ENCODE assay signal across 37 cellular contexts in the genomic region with DNA sequence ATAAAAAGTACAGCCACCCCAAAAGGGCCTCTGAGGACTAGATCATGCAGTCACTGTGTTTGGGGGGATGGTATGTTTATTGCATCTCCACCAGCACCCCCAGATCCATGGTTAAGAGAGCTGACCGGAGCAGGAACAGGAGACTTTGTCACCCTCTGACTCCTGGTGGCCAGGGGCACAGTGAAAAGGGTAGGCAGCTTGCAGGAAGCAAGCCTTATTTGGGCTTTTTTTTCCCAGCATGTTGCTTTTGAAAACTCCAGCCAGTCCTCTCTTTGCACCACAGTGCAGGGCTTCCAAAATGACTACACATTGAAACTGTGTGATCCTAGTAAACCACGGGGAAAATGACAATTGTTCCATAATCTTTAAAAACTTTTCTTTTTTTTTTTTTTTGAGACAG. TPM values are rescaled to one million over a fixed set of nuclear protein-coding genes. Genes with fewer than 3 reads are reported as not detected.
"Had no signal": no experiment of that assay in that cellular context is flagged by ENCODE, and none has a peak within 500 bp of the region (broad histone marks: within the 10 kb centered on the region; RNA-seq: fewer than 3 reads in every experiment).

No MANE protein-coding gene starts in this region.

- H3K27me3 Mint-ChIP-seq: activated CD4-positive, alpha-beta memory T cell treated with anti-CD3 and anti-CD28 coated beads for 36 hours; activated CD4-positive, alpha-beta T cell treated with anti-CD3 and anti-CD28 coated beads, Interleukin-2, amount 10 ng/mL, durations not matched to agents 24 days and 14 days; activated CD8-positive, alpha-beta T cell treated with anti-CD3 and anti-CD28 coated beads for 36 hours; activated naive CD8-positive, alpha-beta T cell treated with anti-CD3 and anti-CD28 coated beads for 36 hours; activated T-helper 17 cell treated with anti-CD3 and anti-CD28 coated beads, Interleukin-2, amount 50 U/mL, for 72 hours had no signal

- H3K9me3 Mint-ChIP-seq: activated CD4-positive, alpha-beta memory T cell treated with anti-CD3 and anti-CD28 coated beads for 36 hours; activated CD4-positive, alpha-beta T cell treated with anti-CD3 and anti-CD28 coated beads, Interleukin-2, amount 10 ng/mL, durations not matched to agents 24 days and 14 days; activated CD8-positive, alpha-beta T cell treated with anti-CD3 and anti-CD28 coated beads for 36 hours; activated naive CD4-positive, alpha-beta T cell treated with anti-CD3 and anti-CD28 coated beads for 36 hours; activated naive CD4-positive, alpha-beta T cell treated with anti-CD3 and anti-CD28 coated beads, Interleukin-2, amount 50 U/mL, for 72 hours; activated naive CD8-positive, alpha-beta T cell treated with anti-CD3 and anti-CD28 coated beads for 36 hours; activated T-cell treated with anti-CD3 and anti-CD28 coated beads, Interleukin-2, amount 50 U/mL, for 4 hours; activated T-cell treated with anti-CD3 and anti-CD28 coated beads, Interleukin-2, amount 50 U/mL, for 72 hours; activated T-helper 1 cell treated with anti-CD3 and anti-CD28 coated beads, Interleukin-12 subunit alpha, Interleukin-12 subunit beta, Interleukin-2, Interleukin-4 antibody, amounts not matched to agents 30 ng/mL and 10 ng/mL and 1 ng/mL, durations not matched to agents 14 hours and 24 hours and 36 hours; activated T-helper 17 cell treated with anti-CD3 and anti-CD28 coated beads, Interleukin-2, amount 50 U/mL, for 72 hours; T-helper 1 cell treated with Interleukin-12 subunit alpha and Interleukin-12 subunit beta and Interleukin-4 antibody, amounts not matched to agents 30 μg/mL and 1 μg/mL, for 36 hours; T-helper 2 cell treated with Interferon-gamma antibody and Interleukin-4, amounts not matched to agents 5 μg/mL and 100 μg/mL, for 36 hours had no signal

- FAIRE-seq: astrocyte, TTC549 had no signal

- ATAC-seq: activated CD4-positive, CD25-positive, alpha-beta regulatory T cell treated with anti-CD3 and anti-CD28 coated beads, Interleukin-2, amount 50 U/mL, for 24 hours; activated CD8-positive, alpha-beta T cell treated with anti-CD3 and anti-CD28 coated beads for 36 hours; activated naive CD4-positive, alpha-beta T cell treated with anti-CD3 and anti-CD28 coated beads, Interleukin-2, amount 50 U/mL, for 72 hours; activated T-cell treated with anti-CD3 and anti-CD28 coated beads, Interleukin-2, amount 50 U/mL, for 4 hours; activated T-cell treated with anti-CD3 and anti-CD28 coated beads, Interleukin-2, amount 50 U/mL, for 72 hours; activated T-helper 17 cell treated with anti-CD3 and anti-CD28 coated beads, Interleukin-2, amount 50 U/mL, for 72 hours; body of pancreas had no signal

- H3K4me1 ChIP-seq: adrenal gland, breast epithelium had no signal

- H3K27ac ChIP-seq: adrenal gland, body of pancreas, brain microvascular endothelial cell, breast epithelium, VCaP had no signal

- H3K27ac Mint-ChIP-seq: activated CD4-positive, alpha-beta memory T cell treated with anti-CD3 and anti-CD28 coated beads for 36 hours; activated CD4-positive, alpha-beta T cell treated with anti-CD3 and anti-CD28 coated beads, Interleukin-2, amount 10 ng/mL, durations not matched to agents 24 days and 14 days; activated CD8-positive, alpha-beta T cell treated with anti-CD3 and anti-CD28 coated beads for 36 hours; activated naive CD4-positive, alpha-beta T cell treated with anti-CD3 and anti-CD28 coated beads for 36 hours; activated naive CD8-positive, alpha-beta T cell treated with anti-CD3 and anti-CD28 coated beads for 36 hours; activated T-cell treated with anti-CD3 and anti-CD28 coated beads, Interleukin-2, amount 50 U/mL, for 72 hours; activated T-helper 1 cell treated with anti-CD3 and anti-CD28 coated beads, Interleukin-12 subunit alpha, Interleukin-12 subunit beta, Interleukin-2, Interleukin-4 antibody, amounts not matched to agents 30 ng/mL and 10 ng/mL and 1 ng/mL, durations not matched to agents 14 hours and 24 hours and 36 hours; activated T-helper 17 cell treated with anti-CD3 and anti-CD28 coated beads, Interleukin-2, amount 50 U/mL, for 72 hours; T-helper 1 cell treated with Interleukin-12 subunit alpha and Interleukin-12 subunit beta and Interleukin-4 antibody, amounts not matched to agents 30 μg/mL and 1 μg/mL, for 36 hours; T-helper 2 cell treated with Interferon-gamma antibody and Interleukin-4, amounts not matched to agents 5 μg/mL and 100 μg/mL, for 36 hours had no signal

- H3K4me3 Mint-ChIP-seq: activated CD4-positive, alpha-beta memory T cell treated with anti-CD3 and anti-CD28 coated beads for 36 hours; activated CD4-positive, alpha-beta T cell treated with anti-CD3 and anti-CD28 coated beads, Interleukin-2, amount 10 ng/mL, durations not matched to agents 24 days and 14 days; activated CD8-positive, alpha-beta T cell treated with anti-CD3 and anti-CD28 coated beads for 36 hours; activated naive CD4-positive, alpha-beta T cell treated with anti-CD3 and anti-CD28 coated beads for 36 hours; activated naive CD8-positive, alpha-beta T cell treated with anti-CD3 and anti-CD28 coated beads for 36 hours; activated T-cell treated with anti-CD3 and anti-CD28 coated beads, Interleukin-2, amount 50 U/mL, for 4 hours; activated T-cell treated with anti-CD3 and anti-CD28 coated beads, Interleukin-2, amount 50 U/mL, for 72 hours; activated T-helper 1 cell treated with anti-CD3 and anti-CD28 coated beads, Interleukin-12 subunit alpha, Interleukin-12 subunit beta, Interleukin-2, Interleukin-4 antibody, amounts not matched to agents 30 ng/mL and 10 ng/mL and 1 ng/mL, durations not matched to agents 14 hours and 24 hours and 36 hours; activated T-helper 17 cell treated with anti-CD3 and anti-CD28 coated beads, Interleukin-2, amount 50 U/mL, for 72 hours; T-helper 1 cell treated with Interleukin-12 subunit alpha and Interleukin-12 subunit beta and Interleukin-4 antibody, amounts not matched to agents 30 μg/mL and 1 μg/mL, for 36 hours; T-helper 2 cell treated with Interferon-gamma antibody and Interleukin-4, amounts not matched to agents 5 μg/mL and 100 μg/mL, for 36 hours had no signal

- DNase-seq: activated CD4-positive, alpha-beta memory T cell treated with anti-CD3 and anti-CD28 coated beads for 36 hours; activated CD4-positive, alpha-beta T cell treated with anti-CD3 and anti-CD28 coated beads for 4 hours; activated CD4-positive, alpha-beta T cell treated with anti-CD3 and anti-CD28 coated beads, Interleukin-2, amount 10 ng/mL, durations not matched to agents 24 days and 14 days; activated CD4-positive, alpha-beta T cell treated with anti-CD3 and anti-CD28 coated beads, Interleukin-2, amount 50 U/mL, for 1 hour; activated CD4-positive, alpha-beta T cell treated with anti-CD3 and anti-CD28 coated beads, Interleukin-2, amount 50 U/mL, for 4 hours; activated CD4-positive, CD25-positive, alpha-beta regulatory T cell; activated CD8-positive, alpha-beta memory T cell treated with anti-CD3 and anti-CD28 coated beads, Interleukin-2, amount 50 U/mL, for 4 hours; activated CD8-positive, alpha-beta T cell treated with anti-CD3 and anti-CD28 coated beads for 36 hours; activated effector memory CD4-positive, alpha-beta T cell treated with anti-CD3 and anti-CD28 coated beads, Interleukin-2, amount 50 U/mL, for 16 hours; activated gamma-delta T cell treated with Interleukin-2 at 50 U/mL for 16 hours; activated naive CD4-positive, alpha-beta T cell; activated naive CD4-positive, alpha-beta T cell treated with anti-CD3 and anti-CD28 coated beads for 36 hours; activated naive CD4-positive, alpha-beta T cell treated with anti-CD3 and anti-CD28 coated beads, Interleukin-2, amount 50 U/mL, for 16 hours; activated naive CD8-positive, alpha-beta T cell treated with anti-CD3 and anti-CD28 coated beads for 36 hours; activated T-cell treated with anti-CD3 and anti-CD28 coated beads for 4 hours; activated T-cell treated with anti-CD3 and anti-CD28 coated beads, Interleukin-2, amount 50 U/mL, for 1 hour; activated T-cell treated with anti-CD3 and anti-CD28 coated beads, Interleukin-2, amount 50 U/mL, for 4 hours; activated T-cell treated with anti-CD3 and anti-CD28 coated beads, Interleukin-2, amount 50 U/mL, for 72 hours; adrenal gland; amniotic stem cell; aorta; body of pancreas; brain microvascular endothelial cell; central memory CD4-positive, alpha-beta T cell; T-helper 1 cell; T-helper 2 cell; T-helper 9 cell had no signal

- H3K9me3 ChIP-seq: adrenal gland, body of pancreas, breast epithelium had no signal

- H3K27me3 ChIP-seq: adrenal gland, body of pancreas, brain microvascular endothelial cell, breast epithelium had no signal

- H3K4me3 ChIP-seq: adrenal gland, body of pancreas, breast epithelium had no signal

- H3K36me3 ChIP-seq: brain microvascular endothelial cell, breast epithelium had no signal

- H3K36me3 Mint-ChIP-seq: activated naive CD4-positive, alpha-beta T cell treated with anti-CD3 and anti-CD28 coated beads, Interleukin-2, amount 50 U/mL, for 72 hours; activated naive CD8-positive, alpha-beta T cell treated with anti-CD3 and anti-CD28 coated beads for 36 hours had no signal

RNA-seq across cellular contexts. Expression of a gene that starts 29.8 kb away (rescaled TPM):
- polyA plus RNA-seq: aorta had no signal
